21 cellular contexts compared by ENCODE assay signal in genomic region chr3:13193320-13194284, GRCh38.
DNase-seq lines count a peak whose midpoint lies in the region; ATAC-seq and TF ChIP-seq lines count a peak whose summit lies in the region.
"Had no signal": no experiment of that assay in that cellular context is flagged by ENCODE, and none has a peak within 500 bp of the region (broad histone marks: within the 10 kb centered on the region; RNA-seq: fewer than 3 reads in every experiment).

No MANE protein-coding gene starts in this region.

- peaks cover 72% of the 10 kb centered on the region for H3K4me1 Mint-ChIP-seq in stimulated activated effector memory CD8-positive, alpha-beta T cell treated with anti-CD3 and anti-CD28 coated beads, Interleukin-12 subunit alpha, Interleukin-12 subunit beta, amount 100 ng/mL, for 72 hours

- DNase-seq in left ventricle myocardium superior (no peak), left ventricle myocardium inferior (no peak), NCI-H82 treated with DMSO at 0.1 percent for 48 hours (lab: John Stamatoyannopoulos, UW; ENCODE audit: unreplicated experiment) (peak; percentile 51), iPS-NIHi11 (ENCODE audit: low spot score) (peak; percentile 49), NCI-H526 treated with DMSO at 0.1 percent for 48 hours (lab: John Stamatoyannopoulos, UW) (no peak), suprapubic skin (ENCODE audit: low spot score in 2 of 2) (no peak), epidermal melanocyte (ENCODE audit: insufficient read length, low spot score) (no peak)
- DNase-seq in stimulated activated effector memory CD8-positive, alpha-beta T cell treated with anti-CD3 and anti-CD28 coated beads, Interleukin-12 subunit alpha, Interleukin-12 subunit beta, amount 100 ng/mL, for 72 hours (ENCODE audit: low spot score in 2 of 2), result no peak
- DNase-seq: activated CD4-positive, alpha-beta T cell treated with anti-CD3 and anti-CD28 coated beads for 1 hour; CD4-positive, alpha-beta T cell; hippocampal formation; KG1; left cardiac atrium; NCI-H2171 treated with DMSO at 0.1 percent for 48 hours; nucleus accumbens; SIG-M5; stimulated activated CD4-positive, alpha-beta T cell treated with anti-CD3 and anti-CD28 coated beads, Interleukin-2, amount 100 ng/mL, for 24 hours; T-helper 2 cell; uterus had no signal

- intact Hi-C loops in left ventricle myocardium superior (cut with micrococcal nuclease), result no loop called here
- intact Hi-C loops in left ventricle myocardium inferior (cut with micrococcal nuclease), result no loop called here

- H3K9me3 Mint-ChIP-seq in stimulated activated effector memory CD8-positive, alpha-beta T cell treated with anti-CD3 and anti-CD28 coated beads, Interleukin-12 subunit alpha, Interleukin-12 subunit beta, amount 100 ng/mL, for 72 hours, result peaks cover 5% of the 10 kb centered on the region
- H3K9me3 Mint-ChIP-seq: CD4-positive, alpha-beta T cell; endodermal cell had no signal

- H3K27ac ChIP-seq in left ventricle myocardium inferior (replicated peaks) (no peak overlapping the region), suprapubic skin (no peak overlapping the region)
- H3K27ac ChIP-seq: ascending aorta, uterus had no signal

- H3K4me3 ChIP-seq in left ventricle myocardium inferior (no peak overlapping the region), suprapubic skin (no peak overlapping the region)
- H3K4me3 ChIP-seq: ascending aorta, uterus had no signal

- TF ChIP-seq CTCF in left ventricle myocardium inferior (IDR thresholded peaks at IDR 0.05; ENCODE audit: borderline replicate concordance), result no peak
- TF ChIP-seq CTCF in suprapubic skin (IDR thresholded peaks at IDR 0.05), result no peak

- WGBS in suprapubic skin, result 72% methylated on average over 15 of the region's 17 CpGs

- TF ChIP-seq POLR2A in suprapubic skin (IDR thresholded peaks at IDR 0.05), result no peak

- peak overlapping the region; percentile 57 for H3K27ac Mint-ChIP-seq in stimulated activated effector memory CD8-positive, alpha-beta T cell treated with anti-CD3 and anti-CD28 coated beads, Interleukin-12 subunit alpha, Interleukin-12 subunit beta, amount 100 ng/mL, for 72 hours
- H3K27ac Mint-ChIP-seq: CD4-positive, alpha-beta T cell had no signal

- peak; percentile 27 for ATAC-seq in left ventricle myocardium superior
- no peak for ATAC-seq in stimulated activated effector memory CD8-positive, alpha-beta T cell treated with anti-CD3 and anti-CD28 coated beads, Interleukin-12 subunit alpha, Interleukin-12 subunit beta, amount 100 ng/mL, for 72 hours

- H3K9me3 ChIP-seq in left ventricle myocardium inferior (replicated peaks), result no peaks in the 10 kb centered on the region
- no peaks in the 10 kb centered on the region for H3K9me3 ChIP-seq in suprapubic skin
- H3K9me3 ChIP-seq: ascending aorta, uterus had no signal

- no peak for TF ChIP-seq EP300 in suprapubic skin (IDR thresholded peaks at IDR 0.05)

- peaks cover 56% of the 10 kb centered on the region for H3K27me3 ChIP-seq in left ventricle myocardium inferior (ENCODE audit: low read depth)
- peaks cover 23% of the 10 kb centered on the region for H3K27me3 ChIP-seq in suprapubic skin
- H3K27me3 ChIP-seq: ascending aorta, uterus had no signal

- H3K36me3 ChIP-seq in left ventricle myocardium inferior (no peaks in the 10 kb centered on the region), suprapubic skin (no peaks in the 10 kb centered on the region)
- H3K36me3 ChIP-seq: ascending aorta, uterus had no signal

- no peaks in the 10 kb centered on the region for H3K36me3 Mint-ChIP-seq in stimulated activated effector memory CD8-positive, alpha-beta T cell treated with anti-CD3 and anti-CD28 coated beads, Interleukin-12 subunit alpha, Interleukin-12 subunit beta, amount 100 ng/mL, for 72 hours

- H3K4me3 Mint-ChIP-seq in stimulated activated effector memory CD8-positive, alpha-beta T cell treated with anti-CD3 and anti-CD28 coated beads, Interleukin-12 subunit alpha, Interleukin-12 subunit beta, amount 100 ng/mL, for 72 hours, result no peak overlapping the region
- H3K4me3 Mint-ChIP-seq: CD4-positive, alpha-beta T cell; endodermal cell had no signal

- H3K4me1 ChIP-seq in left ventricle myocardium inferior, result peaks cover 41% of the 10 kb centered on the region
- no peaks in the 10 kb centered on the region for H3K4me1 ChIP-seq in suprapubic skin
- H3K4me1 ChIP-seq: ascending aorta, uterus had no signal

Comparison
In these comparisons a context has a peak if more than half of its experiments do, and no peak if none do; other contexts are left out.
1. DNase-seq: peak in NCI-H82 treated with DMSO at 0.1 percent for 48 hours (single experiment) and iPS-NIHi11 (single experiment); none in left ventricle myocardium superior (single experiment), left ventricle myocardium inferior (single experiment), stimulated activated effector memory CD8-positive, alpha-beta T cell treated with anti-CD3 and anti-CD28 coated beads, Interleukin-12 subunit alpha, Interleukin-12 subunit beta, amount 100 ng/mL, for 72 hours (0 of 2), NCI-H526 treated with DMSO at 0.1 percent for 48 hours (single experiment), suprapubic skin (0 of 2) and epidermal melanocyte (single experiment).